1 cellular context compared by ENCODE assay signal in the genomic region with DNA sequence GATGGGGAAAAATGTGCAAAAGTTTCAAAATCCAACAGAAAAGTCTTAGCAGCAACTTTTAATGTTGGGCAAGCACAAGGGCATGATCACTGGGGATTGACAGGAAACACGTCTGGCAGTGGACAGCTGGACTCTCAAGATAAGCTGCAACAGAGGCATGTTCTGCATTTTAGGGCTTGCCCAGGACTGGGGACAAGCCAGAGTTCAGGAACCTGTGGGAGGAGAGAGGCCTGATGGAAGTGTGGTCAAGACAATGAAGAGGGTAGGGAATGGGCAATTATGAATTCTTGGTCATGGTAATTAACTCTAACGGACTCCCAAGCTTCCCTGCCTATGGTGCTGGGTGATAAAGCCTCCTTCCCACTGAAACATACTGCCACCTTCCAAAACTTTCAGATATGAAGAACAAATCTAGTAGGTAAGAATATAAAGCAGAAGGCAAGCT.
TF ChIP-seq lines count a peak whose summit lies in the region.

No MANE protein-coding gene starts in this region.

TF ChIP-seq in K562, 482 proteins besides CTCF, POLR2A, EP300 and RAD21 (continued from another document and continues in another):
- TF ChIP-seq, protein P1, sequence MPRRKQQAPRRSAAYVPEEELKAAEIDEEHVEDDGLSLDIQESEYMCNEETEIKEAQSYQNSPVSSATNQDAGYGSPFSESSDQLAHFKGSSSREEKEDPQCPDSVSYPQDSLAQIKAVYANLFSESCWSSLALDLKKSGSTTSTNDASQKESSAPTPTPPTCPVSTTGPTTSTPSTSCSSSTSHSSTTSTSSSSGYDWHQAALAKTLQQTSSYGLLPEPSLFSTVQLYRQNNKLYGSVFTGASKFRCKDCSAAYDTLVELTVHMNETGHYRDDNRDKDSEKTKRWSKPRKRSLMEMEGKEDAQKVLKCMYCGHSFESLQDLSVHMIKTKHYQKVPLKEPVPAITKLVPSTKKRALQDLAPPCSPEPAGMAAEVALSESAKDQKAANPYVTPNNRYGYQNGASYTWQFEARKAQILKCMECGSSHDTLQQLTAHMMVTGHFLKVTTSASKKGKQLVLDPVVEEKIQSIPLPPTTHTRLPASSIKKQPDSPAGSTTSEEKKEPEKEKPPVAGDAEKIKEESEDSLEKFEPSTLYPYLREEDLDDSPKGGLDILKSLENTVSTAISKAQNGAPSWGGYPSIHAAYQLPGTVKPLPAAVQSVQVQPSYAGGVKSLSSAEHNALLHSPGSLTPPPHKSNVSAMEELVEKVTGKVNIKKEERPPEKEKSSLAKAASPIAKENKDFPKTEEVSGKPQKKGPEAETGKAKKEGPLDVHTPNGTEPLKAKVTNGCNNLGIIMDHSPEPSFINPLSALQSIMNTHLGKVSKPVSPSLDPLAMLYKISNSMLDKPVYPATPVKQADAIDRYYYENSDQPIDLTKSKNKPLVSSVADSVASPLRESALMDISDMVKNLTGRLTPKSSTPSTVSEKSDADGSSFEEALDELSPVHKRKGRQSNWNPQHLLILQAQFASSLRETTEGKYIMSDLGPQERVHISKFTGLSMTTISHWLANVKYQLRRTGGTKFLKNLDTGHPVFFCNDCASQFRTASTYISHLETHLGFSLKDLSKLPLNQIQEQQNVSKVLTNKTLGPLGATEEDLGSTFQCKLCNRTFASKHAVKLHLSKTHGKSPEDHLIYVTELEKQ (CRISPR knock-in tag; IDR thresholded peaks at IDR 0.05) = no peak
- TF ChIP-seq ASH1L (IDR thresholded peaks at IDR 0.05; ENCODE audit: borderline replicate concordance, low read depth, partially characterized antibody) = no peak
- TF ChIP-seq, protein P2, sequence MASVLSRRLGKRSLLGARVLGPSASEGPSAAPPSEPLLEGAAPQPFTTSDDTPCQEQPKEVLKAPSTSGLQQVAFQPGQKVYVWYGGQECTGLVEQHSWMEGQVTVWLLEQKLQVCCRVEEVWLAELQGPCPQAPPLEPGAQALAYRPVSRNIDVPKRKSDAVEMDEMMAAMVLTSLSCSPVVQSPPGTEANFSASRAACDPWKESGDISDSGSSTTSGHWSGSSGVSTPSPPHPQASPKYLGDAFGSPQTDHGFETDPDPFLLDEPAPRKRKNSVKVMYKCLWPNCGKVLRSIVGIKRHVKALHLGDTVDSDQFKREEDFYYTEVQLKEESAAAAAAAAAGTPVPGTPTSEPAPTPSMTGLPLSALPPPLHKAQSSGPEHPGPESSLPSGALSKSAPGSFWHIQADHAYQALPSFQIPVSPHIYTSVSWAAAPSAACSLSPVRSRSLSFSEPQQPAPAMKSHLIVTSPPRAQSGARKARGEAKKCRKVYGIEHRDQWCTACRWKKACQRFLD (CRISPR knock-in tag; IDR thresholded peaks at IDR 0.05) = peak; percentile 96
- TF ChIP-seq, protein P3, sequence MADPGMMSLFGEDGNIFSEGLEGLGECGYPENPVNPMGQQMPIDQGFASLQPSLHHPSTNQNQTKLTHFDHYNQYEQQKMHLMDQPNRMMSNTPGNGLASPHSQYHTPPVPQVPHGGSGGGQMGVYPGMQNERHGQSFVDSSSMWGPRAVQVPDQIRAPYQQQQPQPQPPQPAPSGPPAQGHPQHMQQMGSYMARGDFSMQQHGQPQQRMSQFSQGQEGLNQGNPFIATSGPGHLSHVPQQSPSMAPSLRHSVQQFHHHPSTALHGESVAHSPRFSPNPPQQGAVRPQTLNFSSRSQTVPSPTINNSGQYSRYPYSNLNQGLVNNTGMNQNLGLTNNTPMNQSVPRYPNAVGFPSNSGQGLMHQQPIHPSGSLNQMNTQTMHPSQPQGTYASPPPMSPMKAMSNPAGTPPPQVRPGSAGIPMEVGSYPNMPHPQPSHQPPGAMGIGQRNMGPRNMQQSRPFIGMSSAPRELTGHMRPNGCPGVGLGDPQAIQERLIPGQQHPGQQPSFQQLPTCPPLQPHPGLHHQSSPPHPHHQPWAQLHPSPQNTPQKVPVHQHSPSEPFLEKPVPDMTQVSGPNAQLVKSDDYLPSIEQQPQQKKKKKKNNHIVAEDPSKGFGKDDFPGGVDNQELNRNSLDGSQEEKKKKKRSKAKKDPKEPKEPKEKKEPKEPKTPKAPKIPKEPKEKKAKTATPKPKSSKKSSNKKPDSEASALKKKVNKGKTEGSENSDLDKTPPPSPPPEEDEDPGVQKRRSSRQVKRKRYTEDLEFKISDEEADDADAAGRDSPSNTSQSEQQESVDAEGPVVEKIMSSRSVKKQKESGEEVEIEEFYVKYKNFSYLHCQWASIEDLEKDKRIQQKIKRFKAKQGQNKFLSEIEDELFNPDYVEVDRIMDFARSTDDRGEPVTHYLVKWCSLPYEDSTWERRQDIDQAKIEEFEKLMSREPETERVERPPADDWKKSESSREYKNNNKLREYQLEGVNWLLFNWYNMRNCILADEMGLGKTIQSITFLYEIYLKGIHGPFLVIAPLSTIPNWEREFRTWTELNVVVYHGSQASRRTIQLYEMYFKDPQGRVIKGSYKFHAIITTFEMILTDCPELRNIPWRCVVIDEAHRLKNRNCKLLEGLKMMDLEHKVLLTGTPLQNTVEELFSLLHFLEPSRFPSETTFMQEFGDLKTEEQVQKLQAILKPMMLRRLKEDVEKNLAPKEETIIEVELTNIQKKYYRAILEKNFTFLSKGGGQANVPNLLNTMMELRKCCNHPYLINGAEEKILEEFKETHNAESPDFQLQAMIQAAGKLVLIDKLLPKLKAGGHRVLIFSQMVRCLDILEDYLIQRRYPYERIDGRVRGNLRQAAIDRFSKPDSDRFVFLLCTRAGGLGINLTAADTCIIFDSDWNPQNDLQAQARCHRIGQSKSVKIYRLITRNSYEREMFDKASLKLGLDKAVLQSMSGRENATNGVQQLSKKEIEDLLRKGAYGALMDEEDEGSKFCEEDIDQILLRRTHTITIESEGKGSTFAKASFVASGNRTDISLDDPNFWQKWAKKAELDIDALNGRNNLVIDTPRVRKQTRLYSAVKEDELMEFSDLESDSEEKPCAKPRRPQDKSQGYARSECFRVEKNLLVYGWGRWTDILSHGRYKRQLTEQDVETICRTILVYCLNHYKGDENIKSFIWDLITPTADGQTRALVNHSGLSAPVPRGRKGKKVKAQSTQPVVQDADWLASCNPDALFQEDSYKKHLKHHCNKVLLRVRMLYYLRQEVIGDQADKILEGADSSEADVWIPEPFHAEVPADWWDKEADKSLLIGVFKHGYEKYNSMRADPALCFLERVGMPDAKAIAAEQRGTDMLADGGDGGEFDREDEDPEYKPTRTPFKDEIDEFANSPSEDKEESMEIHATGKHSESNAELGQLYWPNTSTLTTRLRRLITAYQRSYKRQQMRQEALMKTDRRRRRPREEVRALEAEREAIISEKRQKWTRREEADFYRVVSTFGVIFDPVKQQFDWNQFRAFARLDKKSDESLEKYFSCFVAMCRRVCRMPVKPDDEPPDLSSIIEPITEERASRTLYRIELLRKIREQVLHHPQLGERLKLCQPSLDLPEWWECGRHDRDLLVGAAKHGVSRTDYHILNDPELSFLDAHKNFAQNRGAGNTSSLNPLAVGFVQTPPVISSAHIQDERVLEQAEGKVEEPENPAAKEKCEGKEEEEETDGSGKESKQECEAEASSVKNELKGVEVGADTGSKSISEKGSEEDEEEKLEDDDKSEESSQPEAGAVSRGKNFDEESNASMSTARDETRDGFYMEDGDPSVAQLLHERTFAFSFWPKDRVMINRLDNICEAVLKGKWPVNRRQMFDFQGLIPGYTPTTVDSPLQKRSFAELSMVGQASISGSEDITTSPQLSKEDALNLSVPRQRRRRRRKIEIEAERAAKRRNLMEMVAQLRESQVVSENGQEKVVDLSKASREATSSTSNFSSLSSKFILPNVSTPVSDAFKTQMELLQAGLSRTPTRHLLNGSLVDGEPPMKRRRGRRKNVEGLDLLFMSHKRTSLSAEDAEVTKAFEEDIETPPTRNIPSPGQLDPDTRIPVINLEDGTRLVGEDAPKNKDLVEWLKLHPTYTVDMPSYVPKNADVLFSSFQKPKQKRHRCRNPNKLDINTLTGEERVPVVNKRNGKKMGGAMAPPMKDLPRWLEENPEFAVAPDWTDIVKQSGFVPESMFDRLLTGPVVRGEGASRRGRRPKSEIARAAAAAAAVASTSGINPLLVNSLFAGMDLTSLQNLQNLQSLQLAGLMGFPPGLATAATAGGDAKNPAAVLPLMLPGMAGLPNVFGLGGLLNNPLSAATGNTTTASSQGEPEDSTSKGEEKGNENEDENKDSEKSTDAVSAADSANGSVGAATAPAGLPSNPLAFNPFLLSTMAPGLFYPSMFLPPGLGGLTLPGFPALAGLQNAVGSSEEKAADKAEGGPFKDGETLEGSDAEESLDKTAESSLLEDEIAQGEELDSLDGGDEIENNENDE (IDR thresholded peaks at IDR 0.05; ENCODE audit: low read depth, low read length) = no peak
- peak; percentile 98 for TF ChIP-seq SMARCA4 (IDR thresholded peaks at IDR 0.05)
- TF ChIP-seq ERF (CRISPR knock-in tag; IDR thresholded peaks at IDR 0.05) = no peak
- TF ChIP-seq RB1 (IDR thresholded peaks at IDR 0.05; ENCODE audit: low read depth) = no peak
- TF ChIP-seq, protein P4, sequence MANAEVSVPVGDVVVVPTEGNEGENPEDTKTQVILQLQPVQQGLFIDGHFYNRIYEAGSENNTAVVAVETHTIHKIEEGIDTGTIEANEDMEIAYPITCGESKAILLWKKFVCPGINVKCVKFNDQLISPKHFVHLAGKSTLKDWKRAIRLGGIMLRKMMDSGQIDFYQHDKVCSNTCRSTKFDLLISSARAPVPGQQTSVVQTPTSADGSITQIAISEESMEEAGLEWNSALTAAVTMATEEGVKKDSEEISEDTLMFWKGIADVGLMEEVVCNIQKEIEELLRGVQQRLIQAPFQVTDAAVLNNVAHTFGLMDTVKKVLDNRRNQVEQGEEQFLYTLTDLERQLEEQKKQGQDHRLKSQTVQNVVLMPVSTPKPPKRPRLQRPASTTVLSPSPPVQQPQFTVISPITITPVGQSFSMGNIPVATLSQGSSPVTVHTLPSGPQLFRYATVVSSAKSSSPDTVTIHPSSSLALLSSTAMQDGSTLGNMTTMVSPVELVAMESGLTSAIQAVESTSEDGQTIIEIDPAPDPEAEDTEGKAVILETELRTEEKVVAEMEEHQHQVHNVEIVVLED (CRISPR knock-in tag; IDR thresholded peaks at IDR 0.05) = no peak
- peak; percentile 63 for TF ChIP-seq TOE1 (IDR thresholded peaks at IDR 0.05; ENCODE audit: borderline replicate concordance)
- TF ChIP-seq TOE1 (CRISPR knock-in tag; IDR thresholded peaks at IDR 0.05; ENCODE audit: borderline replicate concordance, low read depth) = no peak
- no peak for TF ChIP-seq ZNF232 (CRISPR knock-in tag; IDR thresholded peaks at IDR 0.05)
- TF ChIP-seq, protein P5, sequence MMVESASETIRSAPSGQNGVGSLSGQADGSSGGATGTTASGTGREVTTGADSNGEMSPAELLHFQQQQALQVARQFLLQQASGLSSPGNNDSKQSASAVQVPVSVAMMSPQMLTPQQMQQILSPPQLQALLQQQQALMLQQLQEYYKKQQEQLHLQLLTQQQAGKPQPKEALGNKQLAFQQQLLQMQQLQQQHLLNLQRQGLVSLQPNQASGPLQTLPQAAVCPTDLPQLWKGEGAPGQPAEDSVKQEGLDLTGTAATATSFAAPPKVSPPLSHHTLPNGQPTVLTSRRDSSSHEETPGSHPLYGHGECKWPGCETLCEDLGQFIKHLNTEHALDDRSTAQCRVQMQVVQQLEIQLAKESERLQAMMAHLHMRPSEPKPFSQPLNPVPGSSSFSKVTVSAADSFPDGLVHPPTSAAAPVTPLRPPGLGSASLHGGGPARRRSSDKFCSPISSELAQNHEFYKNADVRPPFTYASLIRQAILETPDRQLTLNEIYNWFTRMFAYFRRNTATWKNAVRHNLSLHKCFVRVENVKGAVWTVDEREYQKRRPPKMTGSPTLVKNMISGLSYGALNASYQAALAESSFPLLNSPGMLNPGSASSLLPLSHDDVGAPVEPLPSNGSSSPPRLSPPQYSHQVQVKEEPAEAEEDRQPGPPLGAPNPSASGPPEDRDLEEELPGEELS (CRISPR knock-in tag; IDR thresholded peaks at IDR 0.05; ENCODE audit: borderline replicate concordance) = no peak
- TF ChIP-seq ZNF766 (CRISPR knock-in tag; conservative IDR thresholded peaks at IDR 0.05) = peak; percentile 86
- no peak for TF ChIP-seq MTF1 (CRISPR knock-in tag; IDR thresholded peaks at IDR 0.05; ENCODE audit: borderline replicate concordance)
- TF ChIP-seq, protein P6, sequence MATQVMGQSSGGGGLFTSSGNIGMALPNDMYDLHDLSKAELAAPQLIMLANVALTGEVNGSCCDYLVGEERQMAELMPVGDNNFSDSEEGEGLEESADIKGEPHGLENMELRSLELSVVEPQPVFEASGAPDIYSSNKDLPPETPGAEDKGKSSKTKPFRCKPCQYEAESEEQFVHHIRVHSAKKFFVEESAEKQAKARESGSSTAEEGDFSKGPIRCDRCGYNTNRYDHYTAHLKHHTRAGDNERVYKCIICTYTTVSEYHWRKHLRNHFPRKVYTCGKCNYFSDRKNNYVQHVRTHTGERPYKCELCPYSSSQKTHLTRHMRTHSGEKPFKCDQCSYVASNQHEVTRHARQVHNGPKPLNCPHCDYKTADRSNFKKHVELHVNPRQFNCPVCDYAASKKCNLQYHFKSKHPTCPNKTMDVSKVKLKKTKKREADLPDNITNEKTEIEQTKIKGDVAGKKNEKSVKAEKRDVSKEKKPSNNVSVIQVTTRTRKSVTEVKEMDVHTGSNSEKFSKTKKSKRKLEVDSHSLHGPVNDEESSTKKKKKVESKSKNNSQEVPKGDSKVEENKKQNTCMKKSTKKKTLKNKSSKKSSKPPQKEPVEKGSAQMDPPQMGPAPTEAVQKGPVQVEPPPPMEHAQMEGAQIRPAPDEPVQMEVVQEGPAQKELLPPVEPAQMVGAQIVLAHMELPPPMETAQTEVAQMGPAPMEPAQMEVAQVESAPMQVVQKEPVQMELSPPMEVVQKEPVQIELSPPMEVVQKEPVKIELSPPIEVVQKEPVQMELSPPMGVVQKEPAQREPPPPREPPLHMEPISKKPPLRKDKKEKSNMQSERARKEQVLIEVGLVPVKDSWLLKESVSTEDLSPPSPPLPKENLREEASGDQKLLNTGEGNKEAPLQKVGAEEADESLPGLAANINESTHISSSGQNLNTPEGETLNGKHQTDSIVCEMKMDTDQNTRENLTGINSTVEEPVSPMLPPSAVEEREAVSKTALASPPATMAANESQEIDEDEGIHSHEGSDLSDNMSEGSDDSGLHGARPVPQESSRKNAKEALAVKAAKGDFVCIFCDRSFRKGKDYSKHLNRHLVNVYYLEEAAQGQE (CRISPR knock-in tag; IDR thresholded peaks at IDR 0.05; ENCODE audit: low read depth) = no peak
- no peak for TF ChIP-seq THRAP3 (IDR thresholded peaks at IDR 0.05; ENCODE audit: borderline replicate concordance)
- no peak for TF ChIP-seq HLTF (IDR thresholded peaks at IDR 0.05)
- TF ChIP-seq ZNF707 (CRISPR knock-in tag; conservative IDR thresholded peaks at IDR 0.05) = no peak
- TF ChIP-seq HIVEP1 (CRISPR knock-in tag; IDR thresholded peaks at IDR 0.05) = no peak
- TF ChIP-seq, protein P7, sequence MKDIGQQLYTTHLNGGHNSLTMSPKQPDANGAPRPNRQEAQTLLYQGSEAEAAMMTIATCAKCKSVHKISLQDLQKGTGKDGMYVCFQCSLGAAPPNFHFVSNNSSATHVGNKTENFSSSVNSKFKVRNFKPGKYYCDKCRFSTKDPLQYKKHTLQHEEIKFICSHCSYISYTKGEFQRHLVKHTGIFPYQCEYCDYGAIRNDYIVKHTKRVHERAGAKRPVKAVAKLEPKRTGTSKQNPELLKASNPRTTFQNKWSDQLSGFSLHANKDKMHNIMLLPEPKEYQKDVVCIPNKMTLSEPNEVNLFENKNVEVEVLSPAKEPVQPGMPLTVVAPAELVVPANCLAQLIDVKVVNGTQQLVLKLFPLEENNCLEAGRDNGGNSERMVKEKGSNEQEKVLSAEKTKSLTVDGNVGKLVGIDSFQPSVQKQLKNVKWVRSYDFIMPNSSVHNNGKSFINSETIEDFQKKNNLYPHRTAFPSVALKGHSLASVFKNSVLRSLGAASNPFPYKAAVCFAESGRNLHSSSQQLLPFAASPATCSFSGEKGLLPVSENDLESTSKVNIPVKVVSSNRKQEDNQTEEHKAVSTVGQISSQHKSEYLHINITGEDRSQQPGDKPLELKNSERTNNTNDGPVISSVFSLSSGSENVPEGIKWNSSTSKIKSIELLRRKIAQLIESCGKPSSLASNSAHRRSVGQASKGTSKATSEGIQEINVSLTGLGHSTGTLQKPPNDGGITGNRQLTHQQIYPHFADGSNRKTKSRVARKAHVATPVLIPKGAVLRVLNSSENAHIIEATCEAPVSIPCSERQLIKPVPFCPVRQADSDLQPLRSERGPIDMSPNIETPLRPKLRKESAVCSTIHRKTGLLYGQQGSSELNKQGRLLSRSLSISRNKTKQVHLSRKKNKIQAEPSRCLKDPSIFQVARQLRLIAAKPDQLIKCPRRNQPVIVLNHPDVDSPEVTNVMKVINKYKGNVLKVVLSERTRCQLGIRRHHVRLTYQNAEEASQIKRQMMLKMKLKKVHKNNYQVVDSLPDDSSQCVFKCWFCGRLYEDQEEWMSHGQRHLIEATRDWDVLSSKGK (CRISPR knock-in tag; IDR thresholded peaks at IDR 0.05) = no peak
